Comparison of ENCODE assay signal across 8 cellular contexts in genomic region chr3:170848294-170848917, GRCh38. TPM values are rescaled to one million over a fixed set of nuclear protein-coding genes. Genes with fewer than 3 reads are reported as not detected.
DNase-seq lines count a peak whose midpoint lies in the region; ATAC-seq and TF ChIP-seq lines count a peak whose summit lies in the region.

No MANE protein-coding gene starts in this region.

- H3K27ac ChIP-seq in foreskin keratinocyte: no peak overlapping the region

- POLR2A ChIA-PET in AG04449 (lab: Yijun Ruan, JAX): interaction anchor here (1.0 kb wide), 1 partner anchor 22 kb away, joined by 3 read pairs; the partner anchor contains the start of gene RPL22L1

- DNase-seq in AG04449 (ENCODE audit: low read depth, low spot score) (no peak), EL (peak; percentile 25), RPMI7951 (ENCODE audit: low read depth) (peak; percentile 30), foreskin keratinocyte (no peak), C1 segment of cervical spinal cord (lab: John Stamatoyannopoulos, UW) (no peak), epidermal melanocyte (ENCODE audit: insufficient read length, low spot score) (no peak), NCI-H128 (lab: John Stamatoyannopoulos, UW; ENCODE audit: unreplicated experiment) (no peak), HAP-1 (ENCODE audit: low spot score in 2 of 2) (no peak)

- no peaks in the 10 kb centered on the region for H3K36me3 ChIP-seq in HAP-1 (replicated peaks)

- H3K27me3 ChIP-seq in foreskin keratinocyte (peaks cover 16% of the 10 kb centered on the region), HAP-1 (ENCODE audit: low read depth) (no peaks in the 10 kb centered on the region)

- no peaks in the 10 kb centered on the region for H3K4me1 ChIP-seq in foreskin keratinocyte
- H3K4me1 ChIP-seq in HAP-1: no peaks in the 10 kb centered on the region

- CTCF ChIA-PET in AG04449 (lab: Yijun Ruan, JAX): interaction anchor here (0.8 to 3.6 kb wide), 39 partner anchors 9 to 659 kb away, joined by 3 to 108 read pairs (median 4); partner anchors contain the start of gene CLDN11

- ATAC-seq in foreskin keratinocyte: no peak

- no peak overlapping the region for H3K4me3 ChIP-seq in AG04449 (ENCODE audit: low read depth, low read length)
- no peak overlapping the region for H3K4me3 ChIP-seq in HAP-1

- peak; percentile 14 for TF ChIP-seq CTCF in AG04449 (IDR thresholded peaks at IDR 0.05; ENCODE audit: insufficient read depth, low read length, missing control alignments)
- peak; percentile 76 for TF ChIP-seq CTCF in foreskin keratinocyte (conservative IDR thresholded peaks at IDR 0.05)

- H3K9me3 ChIP-seq in HAP-1: no peaks in the 10 kb centered on the region

- in situ Hi-C loops in HAP-1 (cut with MboI; ENCODE audit: low sequenced_read_pairs): no loop called here

RNA-seq across cellular contexts. Expression of gene RPL22L1, which starts 21.6 kb away (rescaled TPM):
- total RNA-seq in RPMI7951 (2014; rRNA removed; shearing (Covaris generic)): 241 and 277 TPM in 2 replicates
- 290 and 331 TPM in 2 replicates for total RNA-seq in foreskin keratinocyte
- polyA plus RNA-seq in foreskin keratinocyte: 508 and 570 TPM in 2 replicates

Comparison
In these comparisons a context has a peak if more than half of its experiments do, and no peak if none do; other contexts are left out.
1. DNase-seq: peak in EL (single experiment) and RPMI7951 (single experiment); none in AG04449 (single experiment), foreskin keratinocyte (0 of 2), C1 segment of cervical spinal cord (0 of 14), epidermal melanocyte (single experiment), NCI-H128 (single experiment) and HAP-1 (0 of 2).